In genomic region chr2:68391099-68391498, GRCh38 we compare ENCODE assay signal across 15 cellular contexts. TPM values are rescaled to one million over a fixed set of nuclear protein-coding genes. Genes with fewer than 3 reads are reported as not detected.
DNase-seq lines count a peak whose midpoint lies in the region; ATAC-seq, FAIRE-seq and TF ChIP-seq lines count a peak whose summit lies in the region.
"Had no signal": no experiment of that assay in that cellular context is flagged by ENCODE, and none has a peak within 500 bp of the region (broad histone marks: within the 10 kb centered on the region; RNA-seq: fewer than 3 reads in every experiment).

No MANE protein-coding gene starts in this region.

- WGBS in HepG2 (ENCODE audit: low lambda C conversion rate): 11% methylated on average over 2 of the region's 2 CpGs

- peak overlapping the region; percentile 5 for H3K4me3 Mint-ChIP-seq in activated B cell treated with CpG ODN at 0.5 μM for 24 hours

- H3K79me2 ChIP-seq in HepG2 (ENCODE audit: insufficient read depth, low read length): no peaks in the 10 kb centered on the region

- H4K20me1 ChIP-seq in HepG2 (ENCODE audit: insufficient read depth, low read length): no peaks in the 10 kb centered on the region

- CTCF ChIA-PET in activated B cell treated with CpG ODN at 0.5 μM for 24 hours (lab: Charles Lee): no interaction called here
- CTCF ChIA-PET in HepG2 (lab: Yijun Ruan, JAX; ENCODE audit: low intra/inter-chr PET ratio, low total read pairs): no interaction called here

- in situ Hi-C loops in HepG2 (cut with HindIII; ENCODE audit: extremely low pct_ligation_motif_present, low pct_unique_long_range_greater_than_20kb): no loop called here

- no peak overlapping the region for H3K4me3 ChIP-seq in HepG2 (replicated peaks in 1 of 3; ENCODE audit: insufficient read depth in 1 of 3, low read depth in 2 of 3, low read length in 3 of 3)
- no peak overlapping the region for H3K4me3 ChIP-seq in uterus
- H3K4me3 ChIP-seq: psoas muscle had no signal

- peaks cover 92% of the 10 kb centered on the region for H3K36me3 Mint-ChIP-seq in activated B cell treated with CpG ODN at 0.5 μM for 24 hours (ENCODE audit: low read depth)

- POLR2A ChIA-PET in activated B cell treated with CpG ODN at 0.5 μM for 24 hours (lab: Charles Lee) (interaction anchor here (0.9 to 1.5 kb wide), 2 partner anchors 12 to 25 kb away, joined by 3 to 4 read pairs; no protein-coding TSS in a partner anchor), HepG2 (lab: Yijun Ruan, JAX) (no interaction called here)

- no peak overlapping the region for H3K4me2 ChIP-seq in HepG2 (ENCODE audit: low read depth, low read length)

- H3K9me3 ChIP-seq in HepG2 (ENCODE audit: low read length): no peaks in the 10 kb centered on the region
- no peaks in the 10 kb centered on the region for H3K9me3 ChIP-seq in uterus
- H3K9me3 ChIP-seq: psoas muscle had no signal

- TF ChIP-seq EP300 in HepG2 (IDR thresholded peaks at IDR 0.05; ENCODE audit: low read depth in 2 of 2, low read length in 2 of 2) (no peak), HepG2 (CRISPR knock-in tag; IDR thresholded peaks at IDR 0.05; ENCODE audit: borderline replicate concordance) (no peak)

- no peak overlapping the region for H2AFZ ChIP-seq in HepG2 (ENCODE audit: low read length)

- H3K27ac ChIP-seq in HepG2 (ENCODE audit: extremely low read length, insufficient read depth, low read length): no peak overlapping the region
- H3K27ac ChIP-seq in uterus: no peak overlapping the region
- H3K27ac ChIP-seq: psoas muscle had no signal

- ATAC-seq in activated B cell treated with CpG ODN at 0.5 μM for 24 hours (ENCODE audit: low read depth) (no peak), HepG2 (no peak), HG03354 (IDR thresholded peaks at IDR 0.05; ENCODE audit: poor library complexity, severe bottlenecking, unreplicated experiment) (no peak)
- ATAC-seq: activated CD4-positive, CD25-positive, alpha-beta regulatory T cell treated with anti-CD3 and anti-CD28 coated beads, Interleukin-2, amount 50 U/mL, for 24 hours; psoas muscle had no signal

- 0 out of 2 replicates have a peak, but pooled peaks cover 5% of the 10 kb centered on the region for H3K4me1 ChIP-seq in HepG2 (ENCODE audit: insufficient read depth, low read length)
- no peaks in the 10 kb centered on the region for H3K4me1 ChIP-seq in uterus
- H3K4me1 ChIP-seq: psoas muscle had no signal

- TF ChIP-seq CTCF in activated B cell treated with CpG ODN at 0.5 μM for 24 hours (IDR thresholded peaks at IDR 0.05) (no peak), HepG2 (CRISPR knock-in tag; IDR thresholded peaks at IDR 0.05) (no peak), uterus (IDR thresholded peaks at IDR 0.05) (no peak)

- H3K27me3 ChIP-seq in HepG2 (ENCODE audit: control insufficient read depth in 1 of 2, insufficient read depth in 2 of 2, low read length in 2 of 2) (peaks cover 0 to 8% of the 10 kb centered on the region in 2 experiments; a peak in 1 of 5 replicates), uterus (no peaks in the 10 kb centered on the region)

- no peaks in the 10 kb centered on the region for H3K27me3 Mint-ChIP-seq in activated B cell treated with CpG ODN at 0.5 μM for 24 hours

- intact Hi-C loops in activated B cell treated with CpG ODN at 0.5 μM for 24 hours (cut with micrococcal nuclease): no loop called here
- intact Hi-C loops in HepG2 (cut with micrococcal nuclease; ENCODE audit: unreplicated experiment): no loop called here
- intact Hi-C loops in uterus (cut with DNase I; ENCODE audit: low total_unique reads): no loop called here

- H3K27ac Mint-ChIP-seq in activated B cell treated with CpG ODN at 0.5 μM for 24 hours: peak overlapping the region; percentile 59

- DNase-seq in CD1c-positive myeloid dendritic cell (ENCODE audit: extremely low spot score) (peak; percentile 92), Kasumi-1 (lab: John Stamatoyannopoulos, UW) (peak; percentile 20 to 37), activated B cell treated with CpG ODN at 0.5 μM for 24 hours (no peak), HepG2 (ENCODE audit: low spot score) (no peak), uterus (no peak), KG1 (lab: John Stamatoyannopoulos, UW) (no peak), NCI-H82 (lab: John Stamatoyannopoulos, UW) (no peak)
- DNase-seq: activated naive CD4-positive, alpha-beta T cell; DMS79 treated with DMSO at 0.1 percent for 48 hours; head of caudate nucleus; psoas muscle; SW 1271 had no signal

- H3K36me3 ChIP-seq in HepG2 (replicated peaks in 1 of 2; ENCODE audit: control insufficient read depth in 1 of 2, insufficient read depth in 2 of 2, low read length in 2 of 2): no peaks in the 10 kb centered on the region
- H3K36me3 ChIP-seq in uterus: no peaks in the 10 kb centered on the region

- no peaks in the 10 kb centered on the region for H3K9me3 Mint-ChIP-seq in activated B cell treated with CpG ODN at 0.5 μM for 24 hours

- no peak for FAIRE-seq in HepG2 (lab: Jason Lieb, UNC)

- TF ChIP-seq RAD21 in HepG2 (CRISPR knock-in tag; IDR thresholded peaks at IDR 0.05): no peak

- no peak overlapping the region for H3K9ac ChIP-seq in HepG2 (ENCODE audit: insufficient read depth, low read depth, low read length)

- TF ChIP-seq POLR2A in HepG2 (IDR thresholded peaks at IDR 0.05; ENCODE audit: insufficient read depth in 1 of 2, low read depth in 2 of 2, low read length in 2 of 2) (no peak), uterus (IDR thresholded peaks at IDR 0.05) (no peak)

- peaks cover 81% of the 10 kb centered on the region for H3K4me1 Mint-ChIP-seq in activated B cell treated with CpG ODN at 0.5 μM for 24 hours

- no TSS peak for BruUV-seq in HepG2 (replicated peaks; lab: Mats Ljungman, UMichigan)

TF ChIP-seq in HepG2, 621 proteins besides CTCF, POLR2A, EP300 and RAD21:
- no peak for TF ChIP-seq AHR (CRISPR knock-in tag; IDR thresholded peaks at IDR 0.05)
- TF ChIP-seq ZNF776 (CRISPR knock-in tag; IDR thresholded peaks at IDR 0.05): no peak
- TF ChIP-seq TBP (CRISPR knock-in tag; IDR thresholded peaks at IDR 0.05): no peak
- no peak for TF ChIP-seq HOXA5 (CRISPR knock-in tag; IDR thresholded peaks at IDR 0.05)
- no peak for TF ChIP-seq ZNF720 (CRISPR knock-in tag; IDR thresholded peaks at IDR 0.05)
- TF ChIP-seq CREB1 (IDR thresholded peaks at IDR 0.05): peak; percentile 59; the same call in 1 of the 2 replicates
- no peak for TF ChIP-seq CREB1 (CRISPR knock-in tag; IDR thresholded peaks at IDR 0.05)
TF ChIP-seq in HepG2: peak in this region for 1.

RNA-seq across cellular contexts. Expression of gene PLEK, which starts 26.0 kb away (rescaled TPM):
- total RNA-seq in activated B cell treated with CpG ODN at 0.5 μM for 24 hours: 138 and 140 TPM in 2 replicates
- total RNA-seq in HepG2 (2016; rRNA removed; fragmentation: Illumina TruSeq; extraction: Trizol): not detected in 2 replicates
- total RNA-seq in HepG2 (2016; cell fraction: cytosol; rRNA removed; fragmentation: Illumina TruSeq; extraction: Trizol; ENCODE audit: low read depth): not detected in 2 replicates
- total RNA-seq in HepG2 (2016; cell fraction: insoluble cytoplasmic fraction; rRNA removed; fragmentation: Illumina TruSeq; extraction: Trizol): not detected in 2 replicates
- not detected in 2 replicates for total RNA-seq in HepG2 (2016; cell fraction: membrane; rRNA removed; fragmentation: Illumina TruSeq; extraction: Trizol)
- not detected in 2 replicates for total RNA-seq in HepG2 (2016; cell fraction: nucleus; rRNA removed; fragmentation: Illumina TruSeq; extraction: Trizol)
- 0.05 TPM in 1 of 2 replicates, not detected in the other for polyA plus RNA-seq in HepG2 (2011; rRNA removed)
- polyA plus RNA-seq in HepG2 (2011; cell fraction: cytosol; rRNA removed): 0.04 TPM in 2 replicates
- 0.12 TPM in 1 of 2 replicates, not detected in the other for polyA plus RNA-seq in HepG2 (2011; cell fraction: nucleus; rRNA removed)
- polyA plus RNA-seq in HepG2 (2012): not detected in 2 replicates
- polyA plus RNA-seq in HepG2 (2016; cell fraction: cytosol; fragmentation: Illumina TruSeq; extraction: Trizol; ENCODE audit: low read depth): not detected in 2 replicates
- not detected in 2 replicates for polyA plus RNA-seq in HepG2 (2016; cell fraction: insoluble cytoplasmic fraction; fragmentation: Illumina TruSeq; extraction: Trizol; ENCODE audit: low read depth)
- polyA plus RNA-seq in HepG2 (2016; cell fraction: membrane; fragmentation: Illumina TruSeq; extraction: Trizol; ENCODE audit: low read depth): not detected in 2 replicates
- polyA plus RNA-seq in HepG2 (2016; cell fraction: nucleus; fragmentation: Illumina TruSeq; extraction: Trizol; ENCODE audit: insufficient read depth, low read depth): not detected in 2 replicates
- 0.21 TPM in 1 of 2 replicates, not detected in the other for polyA minus RNA-seq in HepG2 (2011; rRNA and poly(A)+ RNA removed; ENCODE audit: low replicate concordance)
- polyA minus RNA-seq in HepG2 (2011; cell fraction: cytosol; rRNA and poly(A)+ RNA removed): not detected in 2 replicates
- not detected in 2 replicates for polyA minus RNA-seq in HepG2 (2011; cell fraction: nucleus; rRNA and poly(A)+ RNA removed)
- 1 to 10 TPM in 3 of 4 donors, under 1 TPM in 1; under 0.01 to 7.5 (median 3.4) TPM for total RNA-seq in uterus
- total RNA-seq: myocyte had no signal

Comparison
In these comparisons a context has a peak if more than half of its experiments do, and no peak if none do; other contexts are left out.
1. DNase-seq: peak in CD1c-positive myeloid dendritic cell (single experiment) and Kasumi-1 (2 of 2); none in activated B cell treated with CpG ODN at 0.5 μM for 24 hours (single experiment), HepG2 (single experiment), uterus (0 of 2), KG1 (single experiment) and NCI-H82 (single experiment).
2. RNA of gene PLEK, which starts 26.0 kb away (total RNA-seq): 138 to 140 TPM in activated B cell treated with CpG ODN at 0.5 μM for 24 hours; under 0.01 to 7.5 TPM in uterus and not detected in HepG2; every median in the first group is over 10 times any median in the second.